Comparison of ENCODE assay signal across 10 cellular contexts in the genomic region with DNA sequence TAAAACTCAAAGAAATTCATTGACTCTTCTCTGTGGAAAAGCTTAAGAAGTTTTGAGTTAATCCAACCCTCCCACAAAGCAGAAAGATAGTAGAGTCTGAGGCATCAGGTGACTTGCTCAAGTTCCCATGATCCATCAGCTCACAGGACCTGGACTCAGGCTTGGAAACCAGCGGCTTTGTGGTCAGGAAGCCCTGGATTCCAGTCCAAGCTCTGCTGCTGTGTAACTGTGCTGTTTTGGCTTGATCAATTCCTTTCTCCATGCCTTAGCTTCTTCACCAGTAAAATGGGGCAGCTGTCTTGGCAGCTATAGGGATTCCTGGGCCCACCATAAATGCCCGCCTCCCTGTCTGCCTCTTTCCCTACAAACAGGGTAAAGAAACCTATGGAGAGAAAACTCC.
DNase-seq lines count a peak whose midpoint lies in the region; ATAC-seq lines count a peak whose summit lies in the region.
"Had no signal": no experiment of that assay in that cellular context is flagged by ENCODE, and none has a peak within 500 bp of the region (broad histone marks: within the 10 kb centered on the region; RNA-seq: fewer than 3 reads in every experiment).

No MANE protein-coding gene starts in this region.

- no peaks in the 10 kb centered on the region for H3K9me3 Mint-ChIP-seq in activated T-cell treated with anti-CD3 and anti-CD28 coated beads, Interleukin-2, amount 50 U/mL, for 4 hours
- no peaks in the 10 kb centered on the region for H3K9me3 Mint-ChIP-seq in activated T-helper 17 cell treated with anti-CD3 and anti-CD28 coated beads, Interleukin-2, amount 50 U/mL, for 72 hours

- no peaks in the 10 kb centered on the region for H3K9me3 ChIP-seq in subcutaneous abdominal adipose tissue (ENCODE audit: control insufficient read depth in 5 of 5, low read length in 5 of 5)
- H3K9me3 ChIP-seq: right lobe of liver had no signal

- H3K36me3 ChIP-seq in subcutaneous abdominal adipose tissue (ENCODE audit: control insufficient read depth in 5 of 5, insufficient read depth in 5 of 5, low read length in 5 of 5) = no peaks in the 10 kb centered on the region
- H3K36me3 ChIP-seq: right lobe of liver had no signal

- no peaks in the 10 kb centered on the region for H3K36me3 Mint-ChIP-seq in activated T-cell treated with anti-CD3 and anti-CD28 coated beads, Interleukin-2, amount 50 U/mL, for 4 hours (ENCODE audit: insufficient read depth)
- H3K36me3 Mint-ChIP-seq in activated T-helper 17 cell treated with anti-CD3 and anti-CD28 coated beads, Interleukin-2, amount 50 U/mL, for 72 hours (ENCODE audit: low read depth) = no peaks in the 10 kb centered on the region

- no peaks in the 10 kb centered on the region for H3K27me3 ChIP-seq in subcutaneous abdominal adipose tissue (ENCODE audit: control insufficient read depth in 5 of 5, insufficient read depth in 4 of 5, low read length in 5 of 5)
- H3K27me3 ChIP-seq: right lobe of liver had no signal

- H3K27ac Mint-ChIP-seq in activated T-helper 17 cell treated with anti-CD3 and anti-CD28 coated beads, Interleukin-2, amount 50 U/mL, for 72 hours = peak overlapping the region; percentile 97

- H3K9ac ChIP-seq in subcutaneous abdominal adipose tissue (ENCODE audit: low read length in 5 of 5) = peak overlapping the region in 2 of 5 donors; percentile 42 to 60

- H3K27me3 Mint-ChIP-seq in activated T-cell treated with anti-CD3 and anti-CD28 coated beads, Interleukin-2, amount 50 U/mL, for 4 hours (ENCODE audit: low read depth) = no peaks in the 10 kb centered on the region
- no peaks in the 10 kb centered on the region for H3K27me3 Mint-ChIP-seq in activated T-helper 17 cell treated with anti-CD3 and anti-CD28 coated beads, Interleukin-2, amount 50 U/mL, for 72 hours

- H3K27ac ChIP-seq in subcutaneous abdominal adipose tissue (ENCODE audit: low read depth, low read length) = peak overlapping the region; percentile 29

- H3K4me1 Mint-ChIP-seq in activated T-cell treated with anti-CD3 and anti-CD28 coated beads, Interleukin-2, amount 50 U/mL, for 4 hours (ENCODE audit: low read depth) = peaks cover 76% of the 10 kb centered on the region
- peaks cover 65% of the 10 kb centered on the region for H3K4me1 Mint-ChIP-seq in activated T-helper 17 cell treated with anti-CD3 and anti-CD28 coated beads, Interleukin-2, amount 50 U/mL, for 72 hours

- H3K4me1 ChIP-seq in subcutaneous abdominal adipose tissue (ENCODE audit: control insufficient read depth in 5 of 5, insufficient read depth in 5 of 5, low read length in 5 of 5) = peaks cover 1 to 68% (median 42%) of the 10 kb centered on the region in 5 donors

- peak overlapping the region; percentile 74 for H3K4me3 Mint-ChIP-seq in activated T-cell treated with anti-CD3 and anti-CD28 coated beads, Interleukin-2, amount 50 U/mL, for 4 hours
- H3K4me3 Mint-ChIP-seq in activated T-helper 17 cell treated with anti-CD3 and anti-CD28 coated beads, Interleukin-2, amount 50 U/mL, for 72 hours = peak overlapping the region; percentile 56

- H3K4me3 ChIP-seq in subcutaneous abdominal adipose tissue (ENCODE audit: low read depth in 1 of 5, low read length in 5 of 5) = peak overlapping the region; percentile 5 to 53 (median 31)
- H3K4me3 ChIP-seq: right lobe of liver had no signal

- no peak for ATAC-seq in activated T-cell treated with anti-CD3 and anti-CD28 coated beads, Interleukin-2, amount 50 U/mL, for 4 hours
- ATAC-seq in activated T-helper 17 cell treated with anti-CD3 and anti-CD28 coated beads, Interleukin-2, amount 50 U/mL, for 72 hours (replicated peaks) = no peak
- no peak for ATAC-seq in HG03442 (IDR thresholded peaks at IDR 0.05; ENCODE audit: unreplicated experiment)

- no peak for DNase-seq in activated T-cell treated with anti-CD3 and anti-CD28 coated beads, Interleukin-2, amount 50 U/mL, for 4 hours
- DNase-seq in activated T-cell treated with anti-CD3 and anti-CD28 coated beads, Interleukin-2, amount 50 U/mL, for 1 hour = no peak
- peak; percentile 23 for DNase-seq in kidney tubule cell (ENCODE audit: low spot score)
- no peak for DNase-seq in SIG-M5 (lab: John Stamatoyannopoulos, UW)
- no peak for DNase-seq in AG20443 (ENCODE audit: low spot score)
- DNase-seq: NCI-H146 had no signal
